Comparison of ENCODE assay signal across 9 cellular contexts in genomic region chr2:231715499-231715837, GRCh38. TPM values are rescaled to one million over a fixed set of nuclear protein-coding genes. Genes with fewer than 3 reads are reported as not detected.
DNase-seq lines count a peak whose midpoint lies in the region; ATAC-seq and TF ChIP-seq lines count a peak whose summit lies in the region.
"Had no signal": no experiment of that assay in that cellular context is flagged by ENCODE, and none has a peak within 500 bp of the region (broad histone marks: within the 10 kb centered on the region; RNA-seq: fewer than 3 reads in every experiment).

No MANE protein-coding gene starts in this region.

- peak overlapping the region; percentile 52 for H3K4me2 ChIP-seq in osteoblast (ENCODE audit: insufficient read depth, low read length)

- H3K4me3 ChIP-seq in CD4-positive, CD25-positive, alpha-beta regulatory T cell (ENCODE audit: low read depth, low read length): no peak overlapping the region
- H3K4me3 ChIP-seq in HUES48 (ENCODE audit: low read depth, low read length) (no peak overlapping the region), osteoblast (ENCODE audit: insufficient read depth, low read length) (peak overlapping the region; percentile 21), stomach (no peak overlapping the region)
- H3K4me3 ChIP-seq: gastroesophageal sphincter had no signal

- H3K4me3 Mint-ChIP-seq in CD4-positive, CD25-positive, alpha-beta regulatory T cell: peak overlapping the region in 1 of 4 donors; percentile 80
- peak overlapping the region; percentile 11 for H3K4me3 Mint-ChIP-seq in central memory CD8-positive, alpha-beta T cell

- no peak for ATAC-seq in CD4-positive, CD25-positive, alpha-beta regulatory T cell (ENCODE audit: low read depth in 2 of 2)
- ATAC-seq in central memory CD8-positive, alpha-beta T cell (replicated peaks; ENCODE audit: extremely low read depth, poor library complexity, severe bottlenecking): no peak
- ATAC-seq: gastroesophageal sphincter had no signal

- H3K9me3 ChIP-seq in CD4-positive, CD25-positive, alpha-beta regulatory T cell (ENCODE audit: control insufficient read depth in 2 of 2, low read length in 2 of 2): no peaks in the 10 kb centered on the region
- no peaks in the 10 kb centered on the region for H3K9me3 ChIP-seq in HUES48 (ENCODE audit: control insufficient read depth, insufficient read depth, low read length)
- H3K9me3 ChIP-seq in osteoblast (ENCODE audit: low read depth, low read length): no peaks in the 10 kb centered on the region
- H3K9me3 ChIP-seq in stomach: no peaks in the 10 kb centered on the region
- H3K9me3 ChIP-seq: gastroesophageal sphincter had no signal

- H3K27me3 Mint-ChIP-seq in CD4-positive, CD25-positive, alpha-beta regulatory T cell: peaks cover 23% of the 10 kb centered on the region
- H3K27me3 Mint-ChIP-seq in central memory CD8-positive, alpha-beta T cell: no peaks in the 10 kb centered on the region

- 36 to 51% (median 50%) methylated on average over 5 of the region's 5 CpGs for WGBS in stomach, 5 donors

- no peak for TF ChIP-seq EP300 in stomach (IDR thresholded peaks at IDR 0.05)

- no peaks in the 10 kb centered on the region for H3K27me3 ChIP-seq in CD4-positive, CD25-positive, alpha-beta regulatory T cell (ENCODE audit: control insufficient read depth, insufficient read depth, low read length)
- H3K27me3 ChIP-seq in HUES48 (ENCODE audit: control insufficient read depth, insufficient read depth, low read length) (no peaks in the 10 kb centered on the region), osteoblast (ENCODE audit: insufficient read depth, low read length) (no peaks in the 10 kb centered on the region), stomach (no peaks in the 10 kb centered on the region)
- H3K27me3 ChIP-seq: gastroesophageal sphincter had no signal

- no peak overlapping the region for H2AFZ ChIP-seq in osteoblast (ENCODE audit: low read length)

- no peak overlapping the region for H3K9ac ChIP-seq in HUES48 (ENCODE audit: low read depth, low read length)

- no peak for DNase-seq in CD4-positive, CD25-positive, alpha-beta regulatory T cell
- no peak for DNase-seq in central memory CD8-positive, alpha-beta T cell (ENCODE audit: low spot score in 2 of 2)
- DNase-seq in osteoblast (ENCODE audit: insufficient read length, low spot score, missing footprints): no peak
- no peak for DNase-seq in Ammon's horn (ENCODE audit: low spot score)
- no peak for DNase-seq in stomach
- DNase-seq in NCI-H345 (lab: John Stamatoyannopoulos, UW): no peak
- DNase-seq in COLO829 (ENCODE audit: low spot score): no peak

- intact Hi-C loops in stomach (cut with DNase I; ENCODE audit: low total_unique reads): no loop called here

- H3K27ac ChIP-seq in CD4-positive, CD25-positive, alpha-beta regulatory T cell (ENCODE audit: insufficient read depth, low read length, poor library complexity, severe bottlenecking): no peak overlapping the region
- H3K27ac ChIP-seq in HUES48 (ENCODE audit: low read depth, low read length) (peak overlapping the region; percentile 80), osteoblast (ENCODE audit: low read depth, low read length) (peak overlapping the region; percentile 90), stomach (no peak overlapping the region)

- TF ChIP-seq POLR2A in stomach (IDR thresholded peaks at IDR 0.05): no peak

- H3K27ac Mint-ChIP-seq in CD4-positive, CD25-positive, alpha-beta regulatory T cell: peak overlapping the region in 2 of 3 donors; percentile 60 to 71
- H3K27ac Mint-ChIP-seq in central memory CD8-positive, alpha-beta T cell (ENCODE audit: low read depth): peak overlapping the region; percentile 86

- TF ChIP-seq CTCF in osteoblast (IDR thresholded peaks at IDR 0.05; ENCODE audit: extremely low read depth, low read depth, low read length) (peak; percentile 8), stomach (IDR thresholded peaks at IDR 0.05) (peak in 1 of 7 experiments; percentile 46)

- H3K36me3 Mint-ChIP-seq in CD4-positive, CD25-positive, alpha-beta regulatory T cell: peaks cover 15% of the 10 kb centered on the region
- H3K36me3 Mint-ChIP-seq in central memory CD8-positive, alpha-beta T cell (ENCODE audit: insufficient read depth): peaks cover 47% of the 10 kb centered on the region

- H3K4me1 ChIP-seq in CD4-positive, CD25-positive, alpha-beta regulatory T cell (ENCODE audit: control insufficient read depth, insufficient read depth, low read length, poor library complexity, severe bottlenecking): peaks cover 40% of the 10 kb centered on the region
- H3K4me1 ChIP-seq in HUES48 (ENCODE audit: control insufficient read depth, insufficient read depth, low read length): peaks cover 21% of the 10 kb centered on the region; the same call in 1 of the 2 replicates
- H3K4me1 ChIP-seq in osteoblast (ENCODE audit: insufficient read depth, low read length): peaks cover 53% of the 10 kb centered on the region
- H3K4me1 ChIP-seq in stomach: peaks cover 23 to 49% (median 43%) of the 10 kb centered on the region in 4 donors

- peaks cover 28% of the 10 kb centered on the region for H3K79me2 ChIP-seq in osteoblast (ENCODE audit: insufficient read depth, low read length)

- peaks cover 31% of the 10 kb centered on the region for H4K20me1 ChIP-seq in osteoblast (ENCODE audit: insufficient read depth, low read length)

- H3K9me3 Mint-ChIP-seq in CD4-positive, CD25-positive, alpha-beta regulatory T cell: peaks cover 0 to 3% (median 0%) of the 10 kb centered on the region in 7 donors
- no peaks in the 10 kb centered on the region for H3K9me3 Mint-ChIP-seq in central memory CD8-positive, alpha-beta T cell

- peaks cover 11 to 39% (median 29%) of the 10 kb centered on the region in 4 donors for H3K4me1 Mint-ChIP-seq in CD4-positive, CD25-positive, alpha-beta regulatory T cell
- peaks cover 40% of the 10 kb centered on the region for H3K4me1 Mint-ChIP-seq in central memory CD8-positive, alpha-beta T cell

- peaks cover 18% of the 10 kb centered on the region for H3K36me3 ChIP-seq in CD4-positive, CD25-positive, alpha-beta regulatory T cell (ENCODE audit: control insufficient read depth, insufficient read depth, low read length)
- H3K36me3 ChIP-seq in HUES48 (ENCODE audit: control insufficient read depth, insufficient read depth, low read length) (peaks cover 27% of the 10 kb centered on the region), osteoblast (ENCODE audit: insufficient read depth, low read length) (peaks cover 18% of the 10 kb centered on the region), stomach (peaks cover 20 to 27% (median 24%) of the 10 kb centered on the region in 4 donors)

RNA-seq across cellular contexts. Expression of gene PTMA, which starts 7.1 kb away (rescaled TPM):
- total RNA-seq in CD4-positive, CD25-positive, alpha-beta regulatory T cell: 1,458 TPM
- 1,000 to 10,000 TPM; 1,762 to 2,131 (median 2,045) TPM for polyA plus RNA-seq in CD4-positive, CD25-positive, alpha-beta regulatory T cell
- total RNA-seq in osteoblast (459 and 545 TPM in 2 replicates), stomach (1,000 to 10,000 TPM in 1 of 5 donors, 100 to 1,000 TPM in 4; 244 to 1,175 (median 701) TPM)
- polyA plus RNA-seq in stomach: 1,000 to 10,000 TPM; 1,451 to 2,006 (median 1,527) TPM

Comparison
In these comparisons a context has a peak if more than half of its experiments do, and no peak if none do; other contexts are left out.
1. H3K27ac ChIP-seq: peak in HUES48 (single experiment) and osteoblast (single experiment); none in CD4-positive, CD25-positive, alpha-beta regulatory T cell (single experiment) and stomach (0 of 5).